Comparison of ENCODE assay signal across 6 cellular contexts in the genomic region with DNA sequence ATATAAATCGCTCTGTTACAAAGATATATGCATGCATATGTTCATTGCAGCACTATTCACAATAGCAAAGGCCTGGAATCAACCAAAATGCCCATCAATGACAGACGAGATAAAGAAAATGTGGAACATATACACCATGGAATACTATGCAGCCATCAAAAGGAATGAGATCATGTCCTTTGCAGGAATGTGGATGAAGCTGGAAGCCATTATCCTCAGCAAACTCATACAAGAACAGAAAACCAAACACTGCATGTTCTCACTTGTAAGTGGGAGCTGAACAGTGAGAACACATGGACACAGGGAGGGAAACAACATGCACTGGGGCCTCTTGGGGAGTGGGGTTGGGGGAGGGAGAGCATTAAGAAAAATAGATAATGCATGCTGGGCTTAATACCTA. TPM values are rescaled to one million over a fixed set of nuclear protein-coding genes. Genes with fewer than 3 reads are reported as not detected.
"Had no signal": no experiment of that assay in that cellular context is flagged by ENCODE, and none has a peak within 500 bp of the region (broad histone marks: within the 10 kb centered on the region; RNA-seq: fewer than 3 reads in every experiment).

No MANE protein-coding gene starts in this region.

RNA-seq across cellular contexts. Expression of gene SLAMF6, which starts 5.5 kb away (rescaled TPM):
- total RNA-seq: cerebellum, LHCN-M2, M059J, PC-3, SJSA1, WTC11 had no signal
